21 cellular contexts compared by ENCODE assay signal in genomic region chr4:165478260-165478659, GRCh38.
"Had no signal": no experiment of that assay in that cellular context is flagged by ENCODE, and none has a peak within 500 bp of the region (broad histone marks: within the 10 kb centered on the region; RNA-seq: fewer than 3 reads in every experiment).

No MANE protein-coding gene starts in this region.

- H3K27ac ChIP-seq: HL-60, RWPE1 had no signal

- H3K9me3 ChIP-seq: SK-N-SH had no signal

- H3K4me2 ChIP-seq: SK-N-SH had no signal

- H3K4me3 Mint-ChIP-seq: IgD-negative memory B cell had no signal

- DNase-seq: KBM-7, MV-4-11, NCI-H1048, NCI-H1105, NCI-H1417, NCI-H1436 treated with DMSO at 0.1 percent for 48 hours, NCI-H1694 treated with DMSO at 0.1 percent for 48 hours, NCI-H1930, NCI-H2081, NCI-H2107, NCI-H2227 treated with DMSO at 0.1 percent for 48 hours, NCI-H524, NCI-H526 treated with DMSO at 0.1 percent for 48 hours, NCI-H748 treated with DMSO at 0.1 percent for 48 hours, PC-3, SHP77, SK-N-SH had no signal

- ATAC-seq: Panc1, PC-3 had no signal

- H3K36me3 Mint-ChIP-seq: IgD-negative memory B cell had no signal

- H3K4me1 Mint-ChIP-seq: IgD-negative memory B cell had no signal

- H3K9ac ChIP-seq: SK-N-SH had no signal
